18 cellular contexts compared by ENCODE assay signal in genomic region chr5:96257904-96258303, GRCh38.
DNase-seq lines count a peak whose midpoint lies in the region; ATAC-seq, FAIRE-seq and TF ChIP-seq lines count a peak whose summit lies in the region.
"Had no signal": no experiment of that assay in that cellular context is flagged by ENCODE, and none has a peak within 500 bp of the region (broad histone marks: within the 10 kb centered on the region; RNA-seq: fewer than 3 reads in every experiment).

No MANE protein-coding gene starts in this region.

- no peak overlapping the region for H4K8ac ChIP-seq in mesenchymal stem cell (ENCODE audit: low read length)

- no peak for TF ChIP-seq EP300 in GM12878 (IDR thresholded peaks at IDR 0.05; ENCODE audit: borderline replicate concordance in 1 of 2, control insufficient read depth in 1 of 2, low read depth in 2 of 2, low read length in 2 of 2)

- no peaks in the 10 kb centered on the region for H3K79me1 ChIP-seq in mesenchymal stem cell (replicated peaks; ENCODE audit: low read length, poor library complexity, severe bottlenecking)

- no peak overlapping the region for H2AFZ ChIP-seq in GM12878 (ENCODE audit: control insufficient read depth, low read depth, low read length)
- no peak overlapping the region for H2AFZ ChIP-seq in mesenchymal stem cell (ENCODE audit: low read depth, low read length)
- H2AFZ ChIP-seq: neural progenitor cell had no signal

- in situ Hi-C loops in GM12878 (cut with MboI): no loop called here

- no TSS peak for BruUV-seq in GM12878 (replicated peaks; lab: Mats Ljungman, UMichigan)

- POLR2A ChIA-PET in GM12878 (lab: Charles Lee): no interaction called here

- H3K27ac ChIP-seq in GM12878 (ENCODE audit: control insufficient read depth, insufficient read depth) (no peak overlapping the region), mesenchymal stem cell (ENCODE audit: low read length, poor library complexity, severe bottlenecking) (no peak overlapping the region)
- H3K27ac ChIP-seq: 22Rv1, neural progenitor cell had no signal

- ATAC-seq in GM12878: peak; percentile 27
- ATAC-seq: HCT116 had no signal

- no peaks in the 10 kb centered on the region for H4K20me1 ChIP-seq in GM12878 (ENCODE audit: control insufficient read depth, insufficient read depth)

- H3K4me1 ChIP-seq in GM12878 (ENCODE audit: control insufficient read depth, insufficient read depth, low read length) (no peaks in the 10 kb centered on the region; the same call in none of the 2 replicates), mesenchymal stem cell (ENCODE audit: control insufficient read depth, insufficient read depth, low read depth, low read length) (no peaks in the 10 kb centered on the region)

- H2BK5ac ChIP-seq in mesenchymal stem cell (ENCODE audit: low read depth, low read length, poor library complexity, severe bottlenecking): no peak overlapping the region

- H3K36me3 ChIP-seq in GM12878 (ENCODE audit: control insufficient read depth in 2 of 2, insufficient read depth in 2 of 2, low read length in 1 of 2): no peaks in the 10 kb centered on the region
- no peaks in the 10 kb centered on the region for H3K36me3 ChIP-seq in mesenchymal stem cell (ENCODE audit: control insufficient read depth in 1 of 2, insufficient read depth in 2 of 2, low read depth in 1 of 2, low read length in 2 of 2)
- H3K36me3 ChIP-seq: neural progenitor cell had no signal

- H3K9ac ChIP-seq in GM12878 (ENCODE audit: control insufficient read depth, insufficient read depth, low read length) (no peak overlapping the region), mesenchymal stem cell (ENCODE audit: low read length) (peak overlapping the region; percentile 44)
- H3K9ac ChIP-seq: neural progenitor cell had no signal

- no peaks in the 10 kb centered on the region for H3K79me2 ChIP-seq in GM12878 (ENCODE audit: control insufficient read depth, insufficient read depth, low read length)

- peak; percentile 90 for FAIRE-seq in GM12878 (lab: Jason Lieb, UNC)
- FAIRE-seq: GM18507 had no signal

- no peak for TF ChIP-seq POLR2A in GM12878 (IDR thresholded peaks at IDR 0.05; ENCODE audit: low read depth, low read length)

- CTCF ChIA-PET in GM12878 (lab: Yijun Ruan, JAX): no interaction called here

- H2BK12ac ChIP-seq in mesenchymal stem cell (ENCODE audit: low read length in 2 of 2): peak overlapping the region; percentile 15 to 29

- no peak for TF ChIP-seq RAD21 in GM12878 (IDR thresholded peaks at IDR 0.05; ENCODE audit: insufficient read depth, low read depth, low read length)

- H3K4me2 ChIP-seq in GM12878 (ENCODE audit: control insufficient read depth, insufficient read depth): no peak overlapping the region
- no peak overlapping the region for H3K4me2 ChIP-seq in mesenchymal stem cell (ENCODE audit: low read length, poor library complexity, severe bottlenecking)
- H3K4me2 ChIP-seq: neural progenitor cell had no signal

- no peak overlapping the region for H2AK5ac ChIP-seq in mesenchymal stem cell (ENCODE audit: low read length, severe bottlenecking)

- no peak overlapping the region for H3K4me3 ChIP-seq in GM12878
- no peak overlapping the region for H3K4me3 ChIP-seq in mesenchymal stem cell (ENCODE audit: insufficient read depth in 1 of 2, low read depth in 1 of 2, low read length in 2 of 2)
- H3K4me3 ChIP-seq: lung, neural progenitor cell had no signal

- no peak for TF ChIP-seq CTCF in GM12878 (IDR thresholded peaks at IDR 0.05 in 2 of 3, conservative IDR thresholded peaks at IDR 0.05 in 1 of 3; ENCODE audit: control insufficient read depth in 2 of 3, extremely low read depth in 1 of 3, insufficient read depth in 1 of 3, low read depth in 3 of 3, low read length in 3 of 3)

- H2BK15ac ChIP-seq in mesenchymal stem cell (ENCODE audit: low read depth, poor library complexity, severe bottlenecking): no peak overlapping the region

- SMC1A ChIA-PET in GM12878 (lab: Charles Lee; ENCODE audit: uncharacterized antibody, unreplicated experiment): no interaction called here

- H3K9me3 ChIP-seq in GM12878 (replicated peaks; ENCODE audit: control insufficient read depth, insufficient read depth, low read length) (no peaks in the 10 kb centered on the region), mesenchymal stem cell (ENCODE audit: control insufficient read depth, low read length) (no peaks in the 10 kb centered on the region)

- WGBS in GM12878 (ENCODE audit: insufficient coverage, insufficient replicate concordance, low lambda C conversion rate, missing lambda C conversion rate): 71% methylated on average over 2 of the region's 2 CpGs
- WGBS in mesenchymal stem cell: 31% methylated on average over 2 of the region's 2 CpGs

- H3K23ac ChIP-seq in mesenchymal stem cell (ENCODE audit: low read length in 2 of 2): no peak overlapping the region

- no peaks in the 10 kb centered on the region for H3K27me3 ChIP-seq in GM12878 (replicated peaks in 1 of 2; ENCODE audit: control insufficient read depth in 2 of 2, insufficient read depth in 2 of 2, low read length in 1 of 2)
- no peaks in the 10 kb centered on the region for H3K27me3 ChIP-seq in mesenchymal stem cell (ENCODE audit: control insufficient read depth in 1 of 2, insufficient read depth in 1 of 2, low read length in 2 of 2)
- H3K27me3 ChIP-seq: neural progenitor cell had no signal

- H3K14ac ChIP-seq in mesenchymal stem cell (ENCODE audit: low read length in 2 of 2): no peak overlapping the region

- H3K4ac ChIP-seq in mesenchymal stem cell (ENCODE audit: low read depth in 1 of 2, low read length in 2 of 2): no peak overlapping the region

- RAD21 ChIA-PET in GM12878 (lab: Charles Lee; ENCODE audit: unreplicated experiment): no interaction called here

- H3K18ac ChIP-seq in mesenchymal stem cell (ENCODE audit: low read depth in 1 of 2, low read length in 2 of 2): peak overlapping the region in 1 of 2 experiments; percentile 25

- no peak overlapping the region for H4K91ac ChIP-seq in mesenchymal stem cell (ENCODE audit: low read length)

- H2BK120ac ChIP-seq in mesenchymal stem cell (ENCODE audit: low read depth, low read length): no peak overlapping the region

- intact Hi-C loops in GM12878 (cut with micrococcal nuclease; ENCODE audit: unreplicated experiment): no loop called here

- DNase-seq in NOMO-1 treated with DMSO at 0.1 percent for 48 hours (lab: John Stamatoyannopoulos, UW; ENCODE audit: unreplicated experiment): peak; percentile 2
- DNase-seq in NOMO-1 treated with dmso at 0.1 percent for 144 hours (lab: John Stamatoyannopoulos, UW; ENCODE audit: unreplicated experiment): no peak
- DNase-seq in HS-5 (ENCODE audit: low read depth): peak; percentile 71
- DNase-seq in GM12878 (ENCODE audit: low read depth, low spot score): no peak
- DNase-seq in mesenchymal stem cell: peak; percentile 60
- no peak for DNase-seq in NCI-H526 (lab: John Stamatoyannopoulos, UW)
- DNase-seq in globus pallidus (ENCODE audit: low spot score): no peak
- no peak for DNase-seq in NCI-H1436 (lab: John Stamatoyannopoulos, UW)
- DNase-seq: GF-D8, Kasumi-1, NCI-H2029, NCI-H748 treated with DMSO at 0.1 percent for 48 hours, SHP77 had no signal

TF ChIP-seq in GM12878, 131 proteins besides CTCF, POLR2A, EP300 and RAD21:
- no peak for TF ChIP-seq NBN (IDR thresholded peaks at IDR 0.05)
- TF ChIP-seq RELA (IDR thresholded peaks at IDR 0.05; ENCODE audit: borderline replicate concordance, partially characterized antibody): no peak
- no peak for TF ChIP-seq HDAC6 (IDR thresholded peaks at IDR 0.05; ENCODE audit: unreplicated experiment)
- TF ChIP-seq, protein P1, sequence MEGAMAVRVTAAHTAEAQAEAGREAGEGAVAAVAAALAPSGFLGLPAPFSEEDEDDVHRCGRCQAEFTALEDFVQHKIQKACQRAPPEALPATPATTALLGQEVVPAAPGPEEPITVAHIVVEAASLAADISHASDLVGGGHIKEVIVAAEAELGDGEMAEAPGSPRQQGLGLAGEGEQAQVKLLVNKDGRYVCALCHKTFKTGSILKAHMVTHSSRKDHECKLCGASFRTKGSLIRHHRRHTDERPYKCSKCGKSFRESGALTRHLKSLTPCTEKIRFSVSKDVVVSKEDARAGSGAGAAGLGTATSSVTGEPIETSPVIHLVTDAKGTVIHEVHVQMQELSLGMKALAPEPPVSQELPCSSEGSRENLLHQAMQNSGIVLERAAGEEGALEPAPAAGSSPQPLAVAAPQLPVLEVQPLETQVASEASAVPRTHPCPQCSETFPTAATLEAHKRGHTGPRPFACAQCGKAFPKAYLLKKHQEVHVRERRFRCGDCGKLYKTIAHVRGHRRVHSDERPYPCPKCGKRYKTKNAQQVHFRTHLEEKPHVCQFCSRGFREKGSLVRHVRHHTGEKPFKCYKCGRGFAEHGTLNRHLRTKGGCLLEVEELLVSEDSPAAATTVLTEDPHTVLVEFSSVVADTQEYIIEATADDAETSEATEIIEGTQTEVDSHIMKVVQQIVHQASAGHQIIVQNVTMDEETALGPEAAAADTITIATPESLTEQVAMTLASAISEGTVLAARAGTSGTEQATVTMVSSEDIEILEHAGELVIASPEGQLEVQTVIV (IDR thresholded peaks at IDR 0.05; ENCODE audit: borderline replicate concordance, partially characterized antibody): no peak
- no peak for TF ChIP-seq FOXK2 (IDR thresholded peaks at IDR 0.05)
- no peak for TF ChIP-seq NFXL1 (IDR thresholded peaks at IDR 0.05; ENCODE audit: borderline replicate concordance)
- no peak for TF ChIP-seq CBX3 (IDR thresholded peaks at IDR 0.05; ENCODE audit: borderline replicate concordance, low read depth)
- TF ChIP-seq STAT3 (IDR thresholded peaks at IDR 0.05; ENCODE audit: low read depth, low read length): no peak
- TF ChIP-seq MTA2 (IDR thresholded peaks at IDR 0.05; ENCODE audit: low read depth): no peak
- no peak for TF ChIP-seq POU2F2 (IDR thresholded peaks at IDR 0.05; ENCODE audit: borderline replicate concordance, low read depth, low read length)
- TF ChIP-seq NR2C2 (IDR thresholded peaks at IDR 0.05; ENCODE audit: borderline replicate concordance, control insufficient read depth, insufficient read length, low read depth): no peak

Comparison
In these comparisons a context has a peak if more than half of its experiments do, and no peak if none do; other contexts are left out.
1. DNase-seq: peak in NOMO-1 treated with DMSO at 0.1 percent for 48 hours (single experiment), HS-5 (single experiment) and mesenchymal stem cell (single experiment); none in NOMO-1 treated with dmso at 0.1 percent for 144 hours (single experiment), GM12878 (single experiment), NCI-H526 (0 of 2), globus pallidus (single experiment) and NCI-H1436 (single experiment).